Comparison of ENCODE assay signal across 19 cellular contexts in genomic region chr15:81268881-81269601, GRCh38. TPM values are rescaled to one million over a fixed set of nuclear protein-coding genes. Genes with fewer than 3 reads are reported as not detected.
DNase-seq lines count a peak whose midpoint lies in the region; ATAC-seq and TF ChIP-seq lines count a peak whose summit lies in the region.
"Had no signal": no experiment of that assay in that cellular context is flagged by ENCODE, and none has a peak within 500 bp of the region (broad histone marks: within the 10 kb centered on the region; RNA-seq: fewer than 3 reads in every experiment).

No MANE protein-coding gene starts in this region.

- H3K4me3 ChIP-seq in NB4 (ENCODE audit: low read depth, low read length) = no peak overlapping the region
- no peak overlapping the region for H3K4me3 ChIP-seq in Caco-2 (ENCODE audit: low read depth, low read length)
- H3K4me3 ChIP-seq: smooth muscle cell, thoracic aorta had no signal

- TF ChIP-seq CTCF in NB4 (IDR thresholded peaks at IDR 0.05; ENCODE audit: low read depth, low read length) (no peak), Caco-2 (IDR thresholded peaks at IDR 0.05; ENCODE audit: insufficient read depth in 1 of 2, low read depth in 1 of 2, low read length in 1 of 2, severe bottlenecking in 1 of 2, unreplicated experiment in 1 of 2) (no peak)

- no peak overlapping the region for H3K4me3 Mint-ChIP-seq in activated CD4-positive, alpha-beta T cell treated with anti-CD3 and anti-CD28 coated beads, Interleukin-2, amount 10 ng/mL, durations not matched to agents 7 days and 5 days
- H3K4me3 Mint-ChIP-seq in activated CD4-positive, alpha-beta T cell treated with anti-CD3 and anti-CD28 coated beads for 36 hours = no peak overlapping the region
- no peak overlapping the region for H3K4me3 Mint-ChIP-seq in activated naive CD8-positive, alpha-beta T cell
- H3K4me3 Mint-ChIP-seq in stimulated activated naive CD8-positive, alpha-beta T cell treated with anti-CD3 and anti-CD28 coated beads, Interleukin-15, amount 100 ng/mL, for 72 hours = peak overlapping the region in 1 of 2 donors; percentile 52
- H3K4me3 Mint-ChIP-seq in Caco-2 (ENCODE audit: unreplicated experiment) = no peak overlapping the region
- H3K4me3 Mint-ChIP-seq: CD4-positive, CD25-positive, alpha-beta regulatory T cell had no signal

- H3K27ac Mint-ChIP-seq in activated CD4-positive, alpha-beta T cell treated with anti-CD3 and anti-CD28 coated beads, Interleukin-2, amount 10 ng/mL, durations not matched to agents 7 days and 5 days = peak overlapping the region; percentile 71
- no peak overlapping the region for H3K27ac Mint-ChIP-seq in activated CD4-positive, alpha-beta T cell treated with anti-CD3 and anti-CD28 coated beads for 36 hours
- H3K27ac Mint-ChIP-seq in activated naive CD8-positive, alpha-beta T cell = peak overlapping the region; percentile 77
- H3K27ac Mint-ChIP-seq in stimulated activated naive CD8-positive, alpha-beta T cell treated with anti-CD3 and anti-CD28 coated beads, Interleukin-15, amount 100 ng/mL, for 72 hours = peak overlapping the region in 1 of 2 donors; percentile 85
- H3K27ac Mint-ChIP-seq in Caco-2 (ENCODE audit: unreplicated experiment) = no peak overlapping the region

- DNase-seq in activated CD4-positive, alpha-beta T cell treated with anti-CD3 and anti-CD28 coated beads, Interleukin-2, amount 10 ng/mL, durations not matched to agents 7 days and 5 days = no peak
- DNase-seq in activated CD4-positive, alpha-beta T cell treated with anti-CD3 and anti-CD28 coated beads for 36 hours = no peak
- DNase-seq in NB4 (ENCODE audit: low read depth) (peak; percentile 64), NCI-H748 (lab: John Stamatoyannopoulos, UW; ENCODE audit: unreplicated experiment) (no peak), T-helper 9 cell (no peak), Caco-2 (no peak)
- peak in 1 of 2 donors; percentile 36 for DNase-seq in stimulated activated naive CD8-positive, alpha-beta T cell treated with anti-CD3 and anti-CD28 coated beads, Interleukin-15, amount 100 ng/mL, for 72 hours
- DNase-seq: activated CD4-positive, alpha-beta T cell treated with anti-CD3 and anti-CD28 coated beads for 48 hours; CD4-positive, CD25-positive, alpha-beta regulatory T cell; cortex of kidney; NCI-H1417; NCI-H69; SK-N-SH; stimulated activated CD4-positive, alpha-beta T cell treated with anti-CD3 and anti-CD28 coated beads, Interleukin-4, amount 100 ng/mL, for 4 hours had no signal

- no peak for TF ChIP-seq POLR2A in NB4 (IDR thresholded peaks at IDR 0.05; ENCODE audit: extremely low read depth, insufficient read length)

- no TSS peak for BruUV-seq in Caco-2 (replicated peaks; lab: Mats Ljungman, UMichigan)

- no peak for ATAC-seq in activated CD4-positive, alpha-beta T cell treated with anti-CD3 and anti-CD28 coated beads for 36 hours
- peak; percentile 50 for ATAC-seq in stimulated activated naive CD8-positive, alpha-beta T cell treated with anti-CD3 and anti-CD28 coated beads, Interleukin-15, amount 100 ng/mL, for 72 hours
- ATAC-seq: HCT116, Panc1 had no signal

- POLR2A ChIA-PET in activated CD4-positive, alpha-beta T cell treated with anti-CD3 and anti-CD28 coated beads, Interleukin-2, amount 10 ng/mL, durations not matched to agents 7 days and 5 days (lab: Charles Lee) = no interaction called here
- POLR2A ChIA-PET in activated CD4-positive, alpha-beta T cell treated with anti-CD3 and anti-CD28 coated beads for 36 hours (lab: Charles Lee) = no interaction called here
- POLR2A ChIA-PET in Caco-2 (lab: Charles Lee) = no interaction called here

- no peaks in the 10 kb centered on the region for H3K36me3 ChIP-seq in Caco-2 (ENCODE audit: control insufficient read depth, insufficient read depth, low read length)
- H3K36me3 ChIP-seq: thoracic aorta had no signal

- peaks cover 46% of the 10 kb centered on the region for H3K4me1 Mint-ChIP-seq in activated CD4-positive, alpha-beta T cell treated with anti-CD3 and anti-CD28 coated beads, Interleukin-2, amount 10 ng/mL, durations not matched to agents 7 days and 5 days
- peaks cover 37% of the 10 kb centered on the region for H3K4me1 Mint-ChIP-seq in activated CD4-positive, alpha-beta T cell treated with anti-CD3 and anti-CD28 coated beads for 36 hours
- H3K4me1 Mint-ChIP-seq in activated naive CD8-positive, alpha-beta T cell (ENCODE audit: low read depth) = peaks cover 46% of the 10 kb centered on the region
- peaks cover 54% of the 10 kb centered on the region for H3K4me1 Mint-ChIP-seq in stimulated activated naive CD8-positive, alpha-beta T cell treated with anti-CD3 and anti-CD28 coated beads, Interleukin-15, amount 100 ng/mL, for 72 hours
- no peaks in the 10 kb centered on the region for H3K4me1 Mint-ChIP-seq in Caco-2 (ENCODE audit: low read depth, unreplicated experiment)

- peaks cover 5% of the 10 kb centered on the region; the same call in 1 of the 2 replicates for H3K4me1 ChIP-seq in Caco-2

- H3K27me3 Mint-ChIP-seq in activated CD4-positive, alpha-beta T cell treated with anti-CD3 and anti-CD28 coated beads, Interleukin-2, amount 10 ng/mL, durations not matched to agents 7 days and 5 days = peaks cover 7% of the 10 kb centered on the region
- peaks cover 2% of the 10 kb centered on the region for H3K27me3 Mint-ChIP-seq in activated CD4-positive, alpha-beta T cell treated with anti-CD3 and anti-CD28 coated beads for 36 hours
- no peaks in the 10 kb centered on the region for H3K27me3 Mint-ChIP-seq in activated naive CD8-positive, alpha-beta T cell
- peaks cover 6% of the 10 kb centered on the region for H3K27me3 Mint-ChIP-seq in stimulated activated naive CD8-positive, alpha-beta T cell treated with anti-CD3 and anti-CD28 coated beads, Interleukin-15, amount 100 ng/mL, for 72 hours
- peaks cover 11% of the 10 kb centered on the region for H3K27me3 Mint-ChIP-seq in Caco-2 (ENCODE audit: insufficient read depth, unreplicated experiment)

- no peaks in the 10 kb centered on the region; the same call in 1 of the 2 replicates for H3K27me3 ChIP-seq in Caco-2 (replicated peaks; ENCODE audit: control insufficient read depth, insufficient read depth, low read length)

- no peaks in the 10 kb centered on the region for H3K9me3 Mint-ChIP-seq in activated CD4-positive, alpha-beta T cell treated with anti-CD3 and anti-CD28 coated beads, Interleukin-2, amount 10 ng/mL, durations not matched to agents 7 days and 5 days
- no peaks in the 10 kb centered on the region for H3K9me3 Mint-ChIP-seq in activated CD4-positive, alpha-beta T cell treated with anti-CD3 and anti-CD28 coated beads for 36 hours (ENCODE audit: low read depth)
- H3K9me3 Mint-ChIP-seq in activated naive CD8-positive, alpha-beta T cell (ENCODE audit: low read depth) = no peaks in the 10 kb centered on the region
- H3K9me3 Mint-ChIP-seq in stimulated activated naive CD8-positive, alpha-beta T cell treated with anti-CD3 and anti-CD28 coated beads, Interleukin-15, amount 100 ng/mL, for 72 hours = no peaks in the 10 kb centered on the region
- no peaks in the 10 kb centered on the region for H3K9me3 Mint-ChIP-seq in Caco-2 (ENCODE audit: unreplicated experiment)

- CTCF ChIA-PET in activated CD4-positive, alpha-beta T cell treated with anti-CD3 and anti-CD28 coated beads, Interleukin-2, amount 10 ng/mL, durations not matched to agents 7 days and 5 days (lab: Charles Lee) = interaction anchor here (0.6 to 4.0 kb wide), 5 partner anchors 30 to 160 kb away, joined by 3 to 50 read pairs (median 4); no protein-coding TSS in a partner anchor
- CTCF ChIA-PET in activated CD4-positive, alpha-beta T cell treated with anti-CD3 and anti-CD28 coated beads for 36 hours (lab: Charles Lee) = interaction anchor here (0.5 to 5.7 kb wide), 14 partner anchors 10 to 312 kb away, joined by 3 to 184 read pairs (median 3); no protein-coding TSS in a partner anchor
- CTCF ChIA-PET in Caco-2 (lab: Charles Lee) = no interaction called here

- no peaks in the 10 kb centered on the region for H3K9me3 ChIP-seq in Caco-2
- H3K9me3 ChIP-seq: SK-N-SH, thoracic aorta had no signal

- H3K36me3 Mint-ChIP-seq in activated CD4-positive, alpha-beta T cell treated with anti-CD3 and anti-CD28 coated beads, Interleukin-2, amount 10 ng/mL, durations not matched to agents 7 days and 5 days (ENCODE audit: low read depth) = no peaks in the 10 kb centered on the region
- H3K36me3 Mint-ChIP-seq in activated CD4-positive, alpha-beta T cell treated with anti-CD3 and anti-CD28 coated beads for 36 hours (ENCODE audit: low read depth) = no peaks in the 10 kb centered on the region
- H3K36me3 Mint-ChIP-seq in activated naive CD8-positive, alpha-beta T cell = no peaks in the 10 kb centered on the region
- no peaks in the 10 kb centered on the region for H3K36me3 Mint-ChIP-seq in Caco-2 (ENCODE audit: insufficient read depth, unreplicated experiment)
- H3K36me3 Mint-ChIP-seq: CD4-positive, CD25-positive, alpha-beta regulatory T cell had no signal

- intact Hi-C loops in activated CD4-positive, alpha-beta T cell treated with anti-CD3 and anti-CD28 coated beads for 36 hours (cut with DNase I, micrococcal nuclease) = no loop called here
- intact Hi-C loops in Caco-2 (cut with micrococcal nuclease; ENCODE audit: unreplicated experiment) = loop anchor here (10.0 kb wide), 1 partner anchor 294 kb away; no protein-coding TSS in a partner anchor

RNA-seq across cellular contexts. Expression of gene STARD5, which starts 54.9 kb away (rescaled TPM):
- 1 to 10 TPM; 5.4 to 5.7 TPM for total RNA-seq in activated CD4-positive, alpha-beta T cell treated with anti-CD3 and anti-CD28 coated beads, Interleukin-2, amount 10 ng/mL, durations not matched to agents 7 days and 5 days
- 1 to 10 TPM; 8.9 to 9.2 TPM for total RNA-seq in activated CD4-positive, alpha-beta T cell treated with anti-CD3 and anti-CD28 coated beads for 36 hours
- 1.0 and 1.3 TPM in 2 replicates for total RNA-seq in Caco-2 (2022)

Comparison
In these comparisons a context has a peak if more than half of its experiments do, and no peak if none do; other contexts are left out.
1. H3K27ac Mint-ChIP-seq: peak in activated CD4-positive, alpha-beta T cell treated with anti-CD3 and anti-CD28 coated beads, Interleukin-2, amount 10 ng/mL, durations not matched to agents 7 days and 5 days (single experiment) and activated naive CD8-positive, alpha-beta T cell (single experiment); none in activated CD4-positive, alpha-beta T cell treated with anti-CD3 and anti-CD28 coated beads for 36 hours (single experiment) and Caco-2 (single experiment).